Comparison of ENCODE assay signal across 13 cellular contexts in the genomic region with DNA sequence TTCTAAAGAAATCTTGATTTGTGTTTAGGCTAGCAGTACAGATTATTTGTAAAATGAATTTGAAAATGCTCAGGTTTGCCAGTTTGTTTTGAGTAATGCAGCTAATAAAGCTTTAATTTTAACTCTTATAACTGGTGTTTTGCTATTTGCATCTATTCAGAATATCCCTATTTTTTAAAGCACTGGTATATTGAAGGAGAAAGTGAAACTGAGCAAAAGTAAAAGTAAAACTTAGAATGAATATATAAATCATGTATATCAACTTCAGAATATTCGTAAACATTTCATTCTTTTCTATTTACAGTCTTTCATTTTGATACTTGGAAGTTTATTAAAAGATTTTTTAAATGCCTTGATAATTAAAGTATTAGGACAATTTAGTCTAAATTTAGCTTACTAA. TPM values are rescaled to one million over a fixed set of nuclear protein-coding genes. Genes with fewer than 3 reads are reported as not detected.
DNase-seq lines count a peak whose midpoint lies in the region; ATAC-seq and TF ChIP-seq lines count a peak whose summit lies in the region.
"Had no signal": no experiment of that assay in that cellular context is flagged by ENCODE, and none has a peak within 500 bp of the region (broad histone marks: within the 10 kb centered on the region; RNA-seq: fewer than 3 reads in every experiment).

No MANE protein-coding gene starts in this region.

- no peaks in the 10 kb centered on the region for H3K27me3 Mint-ChIP-seq in activated CD8-positive, alpha-beta memory T cell treated with anti-CD3 and anti-CD28 coated beads, Interleukin-2, amount 10 ng/mL, durations not matched to agents 7 days and 5 days

- no peak overlapping the region for H2AFZ ChIP-seq in OCI-LY3 (ENCODE audit: low read depth, low read length)

- peaks cover 23% of the 10 kb centered on the region for H3K36me3 Mint-ChIP-seq in activated CD8-positive, alpha-beta memory T cell treated with anti-CD3 and anti-CD28 coated beads, Interleukin-2, amount 10 ng/mL, durations not matched to agents 7 days and 5 days

- no peak overlapping the region for H3K27ac Mint-ChIP-seq in activated CD8-positive, alpha-beta memory T cell treated with anti-CD3 and anti-CD28 coated beads, Interleukin-2, amount 10 ng/mL, durations not matched to agents 7 days and 5 days
- H3K27ac Mint-ChIP-seq: HFFc6 had no signal

- H3K9ac ChIP-seq in OCI-LY3 (ENCODE audit: low read length): peak overlapping the region; percentile 31; the same call in 1 of the 2 replicates

- WGBS in spleen, 5 donors: 5 to 15% (median 9%) methylated on average over 1 of the region's 1 CpG

- intact Hi-C loops in spleen (cut with DNase I; ENCODE audit: low total_unique reads): no loop called here

- peak; percentile 49 for ATAC-seq in activated CD8-positive, alpha-beta memory T cell treated with anti-CD3 and anti-CD28 coated beads, Interleukin-2, amount 10 ng/mL, durations not matched to agents 7 days and 5 days
- no peak for ATAC-seq in HG03095 (IDR thresholded peaks at IDR 0.05; ENCODE audit: unreplicated experiment)
- ATAC-seq in esophagus mucosa: no peak

- H4K20me1 ChIP-seq in OCI-LY3 (ENCODE audit: insufficient read depth, low read length): peaks cover 13% of the 10 kb centered on the region; the same call in 1 of the 2 replicates

- no peak overlapping the region for H3K27ac ChIP-seq in OCI-LY3 (ENCODE audit: low read length)
- peak overlapping the region in 7 of 8 donors; percentile 6 to 78 (median 73) for H3K27ac ChIP-seq in spleen

- CTCF ChIA-PET in activated CD8-positive, alpha-beta memory T cell treated with anti-CD3 and anti-CD28 coated beads, Interleukin-2, amount 10 ng/mL, durations not matched to agents 7 days and 5 days (lab: Charles Lee): interaction anchor here (1.2 to 1.9 kb wide), 4 partner anchors 19 to 88 kb away, joined by 4 to 6 read pairs (median 4); no protein-coding TSS in a partner anchor

- H3K4me2 ChIP-seq in OCI-LY3 (ENCODE audit: low read length): peak overlapping the region; percentile 84

- H3K36me3 ChIP-seq in OCI-LY3 (replicated peaks; ENCODE audit: low read depth, low read length): no peaks in the 10 kb centered on the region
- H3K36me3 ChIP-seq in spleen: no peaks in the 10 kb centered on the region

- peaks cover 44% of the 10 kb centered on the region for H3K4me1 Mint-ChIP-seq in activated CD8-positive, alpha-beta memory T cell treated with anti-CD3 and anti-CD28 coated beads, Interleukin-2, amount 10 ng/mL, durations not matched to agents 7 days and 5 days

- peak overlapping the region; percentile 57 for H3K4me3 Mint-ChIP-seq in activated CD8-positive, alpha-beta memory T cell treated with anti-CD3 and anti-CD28 coated beads, Interleukin-2, amount 10 ng/mL, durations not matched to agents 7 days and 5 days
- H3K4me3 Mint-ChIP-seq: HFFc6 had no signal

- H3K9me3 ChIP-seq in OCI-LY3 (ENCODE audit: insufficient read depth, low read length) (no peaks in the 10 kb centered on the region), spleen (no peaks in the 10 kb centered on the region)

- H3K4me3 ChIP-seq in OCI-LY3 (ENCODE audit: low read length) (peak overlapping the region; percentile 59), fibroblast of the aortic adventitia (ENCODE audit: low read depth, low read length) (no peak overlapping the region), spleen (peak overlapping the region in 7 of 8 donors; percentile 1 to 56 (median 18))

- no peak for DNase-seq in activated CD8-positive, alpha-beta memory T cell treated with anti-CD3 and anti-CD28 coated beads, Interleukin-2, amount 10 ng/mL, durations not matched to agents 7 days and 5 days
- no peak for DNase-seq in activated CD8-positive, alpha-beta memory T cell treated with anti-CD3 and anti-CD28 coated beads for 24 hours
- DNase-seq in fibroblast of the aortic adventitia (ENCODE audit: low read depth) (peak; percentile 5), spleen (no peak), NCI-H82 (lab: John Stamatoyannopoulos, UW) (no peak)
- DNase-seq: HFFc6; NCI-H1092; NCI-H526 treated with DMSO at 0.1 percent for 48 hours; stimulated activated CD4-positive, alpha-beta T cell treated with anti-CD3 and anti-CD28 coated beads, Interleukin-2, amount 100 ng/mL, for 24 hours; SW 1271 had no signal

- H3K4me1 ChIP-seq in OCI-LY3 (ENCODE audit: low read length) (peaks cover 21% of the 10 kb centered on the region), spleen (peaks cover 15 to 57% (median 36%) of the 10 kb centered on the region in 6 donors)

- no peak for TF ChIP-seq CTCF in OCI-LY3 (IDR thresholded peaks at IDR 0.05; ENCODE audit: low read depth, low read length)
- TF ChIP-seq CTCF in fibroblast of the aortic adventitia (IDR thresholded peaks at IDR 0.05; ENCODE audit: insufficient read depth, low read length): no peak
- TF ChIP-seq CTCF in spleen (IDR thresholded peaks at IDR 0.05 in 8 of 11, conservative IDR thresholded peaks at IDR 0.05 in 3 of 11): no peak

- no peak for TF ChIP-seq POLR2A in spleen (IDR thresholded peaks at IDR 0.05)

- no peaks in the 10 kb centered on the region for H3K9me3 Mint-ChIP-seq in activated CD8-positive, alpha-beta memory T cell treated with anti-CD3 and anti-CD28 coated beads, Interleukin-2, amount 10 ng/mL, durations not matched to agents 7 days and 5 days (ENCODE audit: low read depth)
- H3K9me3 Mint-ChIP-seq: HFFc6 had no signal

- peaks cover 89% of the 10 kb centered on the region for H3K79me2 ChIP-seq in OCI-LY3 (ENCODE audit: low read length)

- H3K27me3 ChIP-seq in OCI-LY3 (ENCODE audit: low read depth, low read length) (no peaks in the 10 kb centered on the region), spleen (replicated peaks in 1 of 7) (no peaks in the 10 kb centered on the region)

RNA-seq across cellular contexts. Expression of gene TASOR2, which starts 26.2 kb away (rescaled TPM):
- total RNA-seq in activated CD8-positive, alpha-beta memory T cell treated with anti-CD3 and anti-CD28 coated beads, Interleukin-2, amount 10 ng/mL, durations not matched to agents 7 days and 5 days: 10 to 100 TPM; 52.0 to 56.0 TPM
- total RNA-seq in fibroblast of the aortic adventitia (ENCODE audit: low replicate concordance) (92.9 and 147 TPM in 2 replicates), spleen (10 to 100 TPM; 58.3 to 87.9 (median 72.6) TPM), esophagus mucosa (32.8 TPM)
- polyA plus RNA-seq in spleen: 10 to 100 TPM in 2 of 3 donors, 1 to 10 TPM in 1; 9.5 to 11.3 (median 10.1) TPM

RNA-seq across cellular contexts. Expression of gene ASB13, which starts 44.5 kb away (rescaled TPM):
- total RNA-seq in activated CD8-positive, alpha-beta memory T cell treated with anti-CD3 and anti-CD28 coated beads, Interleukin-2, amount 10 ng/mL, durations not matched to agents 7 days and 5 days: 1 to 10 TPM; 4.4 to 8.0 TPM
- total RNA-seq in fibroblast of the aortic adventitia (ENCODE audit: low replicate concordance) (8.4 and 17.1 TPM in 2 replicates), spleen (10 to 100 TPM; 17.0 to 29.6 (median 21.6) TPM), esophagus mucosa (15.3 TPM)
- polyA plus RNA-seq in spleen: 10 to 100 TPM; 17.7 to 25.4 (median 25.1) TPM
